8 cellular contexts compared by ENCODE assay signal in genomic region chr11:7575841-7576451, GRCh38.
DNase-seq lines count a peak whose midpoint lies in the region; ATAC-seq lines count a peak whose summit lies in the region.

No MANE protein-coding gene starts in this region.

- peak; percentile 31 for DNase-seq in activated CD4-positive, alpha-beta T cell treated with anti-CD3 and anti-CD28 coated beads for 36 hours
- DNase-seq in activated CD4-positive, alpha-beta T cell treated with anti-CD3 and anti-CD28 coated beads for 4 hours = no peak
- peak; percentile 33 to 37 for DNase-seq in activated T-cell treated with anti-CD3 and anti-CD28 coated beads, Interleukin-2, amount 50 U/mL, for 72 hours
- DNase-seq in left kidney (ENCODE audit: low read depth, low spot score) (peak; percentile 73), GOT3 (lab: John Stamatoyannopoulos, UW) (no peak)

- no peaks in the 10 kb centered on the region for H3K9me3 Mint-ChIP-seq in activated CD4-positive, alpha-beta T cell treated with anti-CD3 and anti-CD28 coated beads for 36 hours (ENCODE audit: low read depth)
- no peaks in the 10 kb centered on the region for H3K9me3 Mint-ChIP-seq in activated T-cell treated with anti-CD3 and anti-CD28 coated beads, Interleukin-2, amount 50 U/mL, for 72 hours

- no peak for ATAC-seq in activated CD4-positive, alpha-beta T cell treated with anti-CD3 and anti-CD28 coated beads for 36 hours
- peak; percentile 27 to 61 for ATAC-seq in activated T-cell treated with anti-CD3 and anti-CD28 coated beads, Interleukin-2, amount 50 U/mL, for 72 hours (replicated peaks in 1 of 2)
- no peak for ATAC-seq in GM21717 (IDR thresholded peaks at IDR 0.05; ENCODE audit: unreplicated experiment)
- no peak for ATAC-seq in HG02623 (IDR thresholded peaks at IDR 0.05; ENCODE audit: unreplicated experiment)

- no peak overlapping the region for H3K4me3 Mint-ChIP-seq in activated CD4-positive, alpha-beta T cell treated with anti-CD3 and anti-CD28 coated beads for 36 hours
- no peak overlapping the region for H3K4me3 Mint-ChIP-seq in activated T-cell treated with anti-CD3 and anti-CD28 coated beads, Interleukin-2, amount 50 U/mL, for 72 hours

- intact Hi-C loops in activated CD4-positive, alpha-beta T cell treated with anti-CD3 and anti-CD28 coated beads for 36 hours (cut with DNase I, micrococcal nuclease) = no loop called here

- H3K4me1 Mint-ChIP-seq in activated CD4-positive, alpha-beta T cell treated with anti-CD3 and anti-CD28 coated beads for 36 hours = peaks cover 41% of the 10 kb centered on the region
- H3K4me1 Mint-ChIP-seq in activated T-cell treated with anti-CD3 and anti-CD28 coated beads, Interleukin-2, amount 50 U/mL, for 72 hours (ENCODE audit: low read depth) = peaks cover 40% of the 10 kb centered on the region

- CTCF ChIA-PET in activated CD4-positive, alpha-beta T cell treated with anti-CD3 and anti-CD28 coated beads for 36 hours (lab: Charles Lee) = interaction anchor here (1.1 to 1.2 kb wide), 2 partner anchors 115 to 126 kb away, joined by 3 to 5 read pairs; no protein-coding TSS in a partner anchor

- H3K27me3 Mint-ChIP-seq in activated CD4-positive, alpha-beta T cell treated with anti-CD3 and anti-CD28 coated beads for 36 hours = peaks cover 9% of the 10 kb centered on the region
- peaks cover 39% of the 10 kb centered on the region for H3K27me3 Mint-ChIP-seq in activated T-cell treated with anti-CD3 and anti-CD28 coated beads, Interleukin-2, amount 50 U/mL, for 72 hours (ENCODE audit: low read depth)

- H3K27ac Mint-ChIP-seq in activated CD4-positive, alpha-beta T cell treated with anti-CD3 and anti-CD28 coated beads for 36 hours = no peak overlapping the region
- no peak overlapping the region for H3K27ac Mint-ChIP-seq in activated T-cell treated with anti-CD3 and anti-CD28 coated beads, Interleukin-2, amount 50 U/mL, for 72 hours

- no peaks in the 10 kb centered on the region for H3K36me3 Mint-ChIP-seq in activated CD4-positive, alpha-beta T cell treated with anti-CD3 and anti-CD28 coated beads for 36 hours (ENCODE audit: low read depth)
- no peaks in the 10 kb centered on the region for H3K36me3 Mint-ChIP-seq in activated T-cell treated with anti-CD3 and anti-CD28 coated beads, Interleukin-2, amount 50 U/mL, for 72 hours (ENCODE audit: insufficient read depth in 2 of 2)

- POLR2A ChIA-PET in activated CD4-positive, alpha-beta T cell treated with anti-CD3 and anti-CD28 coated beads for 36 hours (lab: Charles Lee) = no interaction called here

- peak overlapping the region; percentile 99 for H3K27ac ChIP-seq in temporal lobe (ENCODE audit: low read depth, low read length)

Comparison
In these comparisons a context has a peak if more than half of its experiments do, and no peak if none do; other contexts are left out.
1. DNase-seq: peak in activated CD4-positive, alpha-beta T cell treated with anti-CD3 and anti-CD28 coated beads for 36 hours (single experiment), activated T-cell treated with anti-CD3 and anti-CD28 coated beads, Interleukin-2, amount 50 U/mL, for 72 hours (2 of 2) and left kidney (single experiment); none in activated CD4-positive, alpha-beta T cell treated with anti-CD3 and anti-CD28 coated beads for 4 hours (0 of 2) and GOT3 (single experiment).
2. ATAC-seq: peak in activated T-cell treated with anti-CD3 and anti-CD28 coated beads, Interleukin-2, amount 50 U/mL, for 72 hours (2 of 2); none in activated CD4-positive, alpha-beta T cell treated with anti-CD3 and anti-CD28 coated beads for 36 hours (single experiment), GM21717 (single experiment) and HG02623 (single experiment).